Comparison of ENCODE assay signal across 7 cellular contexts in genomic region chr14:36980413-36980812, GRCh38.
A peak's percentile ranks its signal among the peaks of the same experiment; 100 is the strongest.
DNase-seq lines count a peak whose midpoint lies in the region; ATAC-seq, FAIRE-seq and TF ChIP-seq lines count a peak whose summit lies in the region.
"Not testable (repeated sequence)": the region's sequence is repeated elsewhere in the genome, so short reads cannot be mapped to it uniquely, and the experiment has no call there.

No MANE protein-coding gene starts in this region.

- intact Hi-C loops in Caco-2 (cut with micrococcal nuclease; ENCODE audit: unreplicated experiment) = loop anchor here (1.0 to 2.0 kb wide), 3 partner anchors 22 to 169 kb away; no protein-coding TSS in a partner anchor
- intact Hi-C loops in Calu3 (cut with micrococcal nuclease; ENCODE audit: unreplicated experiment); HepG2 (cut with micrococcal nuclease; ENCODE audit: unreplicated experiment): not testable (repeated sequence)

- not testable (repeated sequence) for H3K27me3 Mint-ChIP-seq in Caco-2 (ENCODE audit: insufficient read depth, unreplicated experiment); Calu3 (ENCODE audit: unreplicated experiment); type B pancreatic cell

- H3K4me1 Mint-ChIP-seq in Caco-2 (ENCODE audit: low read depth, unreplicated experiment) (peaks cover 17% of the 10 kb centered on the region), Calu3 (ENCODE audit: low read depth, unreplicated experiment) (peaks cover 35% of the 10 kb centered on the region)
- not testable (repeated sequence) for H3K4me1 Mint-ChIP-seq in type B pancreatic cell (ENCODE audit: unreplicated experiment)

- CTCF ChIA-PET in Caco-2 (lab: Charles Lee) = interaction anchor here (1.1 kb wide), 1 partner anchor 38 kb away, joined by 5 read pairs; no protein-coding TSS in a partner anchor
- CTCF ChIA-PET in Calu3 (lab: Charles Lee); HepG2 (lab: Yijun Ruan, JAX; ENCODE audit: low intra/inter-chr PET ratio, low total read pairs): not testable (repeated sequence)

- not testable (repeated sequence) for TF ChIP-seq CTCF in Caco-2 (IDR thresholded peaks at IDR 0.05; ENCODE audit: insufficient read depth in 1 of 2, low read depth in 1 of 2, low read length in 1 of 2, severe bottlenecking in 1 of 2, unreplicated experiment in 1 of 2); Calu3 (IDR thresholded peaks at IDR 0.05; ENCODE audit: unreplicated experiment); RWPE2 (IDR thresholded peaks at IDR 0.05; ENCODE audit: poor library complexity, severe bottlenecking); HepG2 (CRISPR knock-in tag; IDR thresholded peaks at IDR 0.05); type B pancreatic cell (conservative IDR thresholded peaks at IDR 0.05)

- not testable (repeated sequence) for TF ChIP-seq RAD21 in HepG2 (CRISPR knock-in tag; IDR thresholded peaks at IDR 0.05)

- H3K79me2 ChIP-seq in HepG2 (ENCODE audit: insufficient read depth, low read length) = not testable (repeated sequence)

- H3K27me3 ChIP-seq in Caco-2 (replicated peaks; ENCODE audit: control insufficient read depth, insufficient read depth, low read length); RWPE2 (ENCODE audit: insufficient read depth, poor library complexity, severe bottlenecking); HepG2 (ENCODE audit: control insufficient read depth in 1 of 2, insufficient read depth in 2 of 2, low read length in 2 of 2): not testable (repeated sequence)

- POLR2A ChIA-PET in Caco-2 (lab: Charles Lee) = interaction anchor here (0.6 kb wide), 1 partner anchor 236 kb away, joined by 3 read pairs; no protein-coding TSS in a partner anchor
- POLR2A ChIA-PET in HepG2 (lab: Yijun Ruan, JAX) = not testable (repeated sequence)

- DNase-seq in Caco-2 (peak; percentile 73 to 74), kidney glomerular epithelial cell (lab: John Stamatoyannopoulos, UW) (peak; percentile 30), HepG2 (ENCODE audit: low spot score) (peak; percentile 87)
- not testable (repeated sequence) for DNase-seq in Calu3; RWPE2 (ENCODE audit: low spot score); epithelial cell of prostate (ENCODE audit: low read depth, low spot score); type B pancreatic cell (ENCODE audit: extremely low spot score, unreplicated experiment)

- peak; percentile 38 to 66; a peak in 1 of 4 replicates for TF ChIP-seq EP300 in HepG2 (IDR thresholded peaks at IDR 0.05; ENCODE audit: low read depth in 2 of 2, low read length in 2 of 2)
- not testable (repeated sequence) for TF ChIP-seq EP300 in HepG2 (CRISPR knock-in tag; IDR thresholded peaks at IDR 0.05; ENCODE audit: borderline replicate concordance)

- peak overlapping the region; percentile 93 for H3K27ac ChIP-seq in RWPE2 (ENCODE audit: poor library complexity, severe bottlenecking)
- H3K27ac ChIP-seq in epithelial cell of prostate = peak overlapping the region; percentile 90
- not testable (repeated sequence) for H3K27ac ChIP-seq in HepG2 (ENCODE audit: extremely low read length, insufficient read depth, low read length)

- in situ Hi-C loops in HepG2 (cut with HindIII; ENCODE audit: extremely low pct_ligation_motif_present, low pct_unique_long_range_greater_than_20kb) = not testable (repeated sequence)

- H3K9ac ChIP-seq in HepG2 (ENCODE audit: insufficient read depth, low read depth, low read length) = not testable (repeated sequence)

- H3K27ac Mint-ChIP-seq in Caco-2 (ENCODE audit: unreplicated experiment) = peak overlapping the region; percentile 83
- peak overlapping the region; percentile 62 for H3K27ac Mint-ChIP-seq in Calu3 (ENCODE audit: unreplicated experiment)
- H3K27ac Mint-ChIP-seq in type B pancreatic cell = peak overlapping the region; percentile 2

- TF ChIP-seq POLR2A in HepG2 (IDR thresholded peaks at IDR 0.05; ENCODE audit: insufficient read depth in 1 of 2, low read depth in 2 of 2, low read length in 2 of 2) = not testable (repeated sequence)

- not testable (repeated sequence) for H3K9me3 Mint-ChIP-seq in Caco-2 (ENCODE audit: unreplicated experiment); Calu3 (ENCODE audit: low read depth, unreplicated experiment); type B pancreatic cell

- not testable (repeated sequence) for H3K9me3 ChIP-seq in Caco-2; RWPE2 (ENCODE audit: severe bottlenecking); HepG2 (ENCODE audit: low read length)

- peaks cover 17% of the 10 kb centered on the region for H3K36me3 Mint-ChIP-seq in Caco-2 (ENCODE audit: insufficient read depth, unreplicated experiment)
- not testable (repeated sequence) for H3K36me3 Mint-ChIP-seq in Calu3 (ENCODE audit: insufficient read depth, unreplicated experiment); type B pancreatic cell

- not testable (repeated sequence) for ATAC-seq in RWPE2 (ENCODE audit: low read depth)
- ATAC-seq in HepG2 = peak; percentile 93

- peak overlapping the region; percentile 52 for H3K4me3 Mint-ChIP-seq in Caco-2 (ENCODE audit: unreplicated experiment)
- not testable (repeated sequence) for H3K4me3 Mint-ChIP-seq in Calu3 (ENCODE audit: low read depth, unreplicated experiment); type B pancreatic cell

- not testable (repeated sequence) for FAIRE-seq in HepG2 (lab: Jason Lieb, UNC)

- H3K4me3 ChIP-seq in Caco-2 (ENCODE audit: low read depth, low read length); RWPE2 (ENCODE audit: severe bottlenecking); HepG2 (replicated peaks in 1 of 3; ENCODE audit: insufficient read depth in 1 of 3, low read depth in 2 of 3, low read length in 3 of 3): not testable (repeated sequence)

- not testable (repeated sequence) for H3K36me3 ChIP-seq in Caco-2 (ENCODE audit: control insufficient read depth, insufficient read depth, low read length); RWPE2 (ENCODE audit: low read depth); HepG2 (replicated peaks in 1 of 2; ENCODE audit: control insufficient read depth in 1 of 2, insufficient read depth in 2 of 2, low read length in 2 of 2)

- not testable (repeated sequence) for H4K20me1 ChIP-seq in HepG2 (ENCODE audit: insufficient read depth, low read length)

- not testable (repeated sequence) for H2AFZ ChIP-seq in HepG2 (ENCODE audit: low read length)

- 4% methylated on average over 4 of the region's 4 CpGs for WGBS in HepG2 (ENCODE audit: low lambda C conversion rate)

- BruUV-seq in Caco-2 (replicated peaks; lab: Mats Ljungman, UMichigan); Calu3 (replicated peaks; lab: Mats Ljungman, UMichigan); HepG2 (replicated peaks; lab: Mats Ljungman, UMichigan): not testable (repeated sequence)

- not testable (repeated sequence) for H3K4me2 ChIP-seq in HepG2 (ENCODE audit: low read depth, low read length)

- H3K4me1 ChIP-seq in Caco-2 = peaks cover 45% of the 10 kb centered on the region
- peaks cover 31% of the 10 kb centered on the region for H3K4me1 ChIP-seq in RWPE2 (ENCODE audit: insufficient read depth, poor library complexity, severe bottlenecking)
- peaks cover 31% of the 10 kb centered on the region for H3K4me1 ChIP-seq in HepG2 (ENCODE audit: insufficient read depth, low read length)

TF ChIP-seq in HepG2, 621 proteins besides CTCF, POLR2A, EP300 and RAD21 (continues in another document):
- peak; percentile 45; the same call in 1 of the 2 replicates for TF ChIP-seq THAP11 (CRISPR knock-in tag; IDR thresholded peaks at IDR 0.05)
- TF ChIP-seq FOXJ3 (CRISPR knock-in tag; IDR thresholded peaks at IDR 0.05; ENCODE audit: borderline replicate concordance) = peak; percentile 47; the same call in 1 of the 2 replicates
- peak; percentile 71 for TF ChIP-seq SOX5 (CRISPR knock-in tag; IDR thresholded peaks at IDR 0.05; ENCODE audit: borderline replicate concordance)
- TF ChIP-seq ZNF639 (CRISPR knock-in tag; conservative IDR thresholded peaks at IDR 0.05) = 0 out of 2 replicates have a peak, but pooled peaks have one; percentile 22
- peak; percentile 74; the same call in 1 of the 2 replicates for TF ChIP-seq HMG20A (CRISPR knock-in tag; IDR thresholded peaks at IDR 0.05; ENCODE audit: borderline replicate concordance)
- peak; percentile 42; the same call in 1 of the 2 replicates for TF ChIP-seq ZNF614 (CRISPR knock-in tag; IDR thresholded peaks at IDR 0.05; ENCODE audit: borderline replicate concordance)
- TF ChIP-seq HDAC1 (CRISPR knock-in tag; IDR thresholded peaks at IDR 0.05) = peak; percentile 28; the same call in 1 of the 2 replicates
- peak; percentile 72 for TF ChIP-seq HHEX (CRISPR knock-in tag; IDR thresholded peaks at IDR 0.05)
- 0 out of 2 replicates have a peak, but pooled peaks have one; percentile 61 for TF ChIP-seq KDM1A (CRISPR knock-in tag; IDR thresholded peaks at IDR 0.05)
- peak; percentile 93 for TF ChIP-seq NCOA2 (CRISPR knock-in tag; IDR thresholded peaks at IDR 0.05)
- TF ChIP-seq SKI (IDR thresholded peaks at IDR 0.05; ENCODE audit: partially characterized antibody) = peak; percentile 23
- 0 out of 2 replicates have a peak, but pooled peaks have one; percentile 27 for TF ChIP-seq HOXA3 (CRISPR knock-in tag; IDR thresholded peaks at IDR 0.05)
- TF ChIP-seq BCL6 (CRISPR knock-in tag; IDR thresholded peaks at IDR 0.05) = peak; percentile 82

Comparison
In these comparisons a context has a peak if more than half of its experiments do, and no peak if none do; other contexts are left out.
1. H3K27ac Mint-ChIP-seq: peak in every context shown above with its lines; median percentile 83 in Caco-2; 62 in Calu3; 2 in type B pancreatic cell.